In genomic region chr20:33947709-33948295, GRCh38 we compare ENCODE assay signal across 8 cellular contexts. TPM values are rescaled to one million over a fixed set of nuclear protein-coding genes. Genes with fewer than 3 reads are reported as not detected.
DNase-seq lines count a peak whose midpoint lies in the region; ATAC-seq and TF ChIP-seq lines count a peak whose summit lies in the region.

No MANE protein-coding gene starts in this region.

- peaks cover 0 to 18% (median 0%) of the 10 kb centered on the region in 3 donors for H3K9me3 ChIP-seq in body of pancreas

- TF ChIP-seq CTCF in body of pancreas (IDR thresholded peaks at IDR 0.05): peak in 5 of 7 experiments; percentile 18 to 33 (median 28)

- WGBS in body of pancreas, 2 donors: 33 to 38% methylated on average over 2 of the region's 2 CpGs

- no peaks in the 10 kb centered on the region for H3K4me1 Mint-ChIP-seq in memory B cell

- H3K27me3 Mint-ChIP-seq in memory B cell: peaks cover 8% of the 10 kb centered on the region

- intact Hi-C loops in body of pancreas (cut with DNase I): no loop called here

- H3K36me3 ChIP-seq in body of pancreas (replicated peaks in 1 of 2; ENCODE audit: insufficient read depth in 1 of 2, low read depth in 2 of 2): no peaks in the 10 kb centered on the region

- 0 out of 3 replicates have a peak, but pooled peaks have one; percentile 32 for ATAC-seq in SK-N-SH treated with all-trans-retinoic acid at 6 μM for 48 hours
- ATAC-seq in body of pancreas: no peak
- ATAC-seq in memory B cell (ENCODE audit: low read depth): no peak
- ATAC-seq in HG03095 (IDR thresholded peaks at IDR 0.05; ENCODE audit: unreplicated experiment): no peak
- ATAC-seq in HG02610 (IDR thresholded peaks at IDR 0.05; ENCODE audit: unreplicated experiment): no peak

- no peak overlapping the region for H3K27ac Mint-ChIP-seq in memory B cell

- DNase-seq in DMS 273 treated with DMSO at 0.1 percent for 48 hours (lab: John Stamatoyannopoulos, UW): peak; percentile 44
- peak; percentile 49 for DNase-seq in HuH-7.5 (ENCODE audit: low spot score)
- peak in 2 of 4 donors; percentile 9 to 12 for DNase-seq in body of pancreas
- DNase-seq in memory B cell (ENCODE audit: low spot score in 2 of 2): peak; percentile 9 to 23
- no peak for DNase-seq in cerebellar nuclear complex (lab: John Stamatoyannopoulos, UW)

- no peaks in the 10 kb centered on the region for H3K4me1 ChIP-seq in body of pancreas

- H3K9me3 Mint-ChIP-seq in memory B cell: peaks cover 19% of the 10 kb centered on the region

- H3K4me3 ChIP-seq in body of pancreas: no peak overlapping the region

- H3K4me3 Mint-ChIP-seq in memory B cell: no peak overlapping the region

- H3K27ac ChIP-seq in body of pancreas: no peak overlapping the region

- TF ChIP-seq POLR2A in body of pancreas (IDR thresholded peaks at IDR 0.05): no peak

- H3K27me3 ChIP-seq in body of pancreas: no peaks in the 10 kb centered on the region

- peaks cover 12% of the 10 kb centered on the region for H3K36me3 Mint-ChIP-seq in memory B cell

TF ChIP-seq in SK-N-SH treated with all-trans-retinoic acid at 6 μM for 48 hours, 23 proteins besides CTCF, POLR2A, EP300 and RAD21:
- TF ChIP-seq CSDC2 (CRISPR knock-in tag; IDR thresholded peaks at IDR 0.05) (no peak), ESRRG (CRISPR knock-in tag; IDR thresholded peaks at IDR 0.05) (no peak), ZNF70 (CRISPR knock-in tag; IDR thresholded peaks at IDR 0.05) (no peak), BACH2 (CRISPR knock-in tag; IDR thresholded peaks at IDR 0.05; ENCODE audit: borderline replicate concordance) (no peak), TOX (CRISPR knock-in tag; IDR thresholded peaks at IDR 0.05; ENCODE audit: borderline replicate concordance) (no peak), GLIS3 (CRISPR knock-in tag; IDR thresholded peaks at IDR 0.05) (no peak), PATZ1 (CRISPR knock-in tag; IDR thresholded peaks at IDR 0.05; ENCODE audit: borderline replicate concordance) (no peak), OSR1 (CRISPR knock-in tag; IDR thresholded peaks at IDR 0.05) (no peak), ZNF565 (CRISPR knock-in tag; conservative IDR thresholded peaks at IDR 0.05; ENCODE audit: low read depth) (no peak), ZC3H10 (CRISPR knock-in tag; IDR thresholded peaks at IDR 0.05) (no peak), ZFP3 (CRISPR knock-in tag; IDR thresholded peaks at IDR 0.05) (no peak), CSRNP3 (CRISPR knock-in tag; IDR thresholded peaks at IDR 0.05) (no peak), ISL1 (CRISPR knock-in tag; IDR thresholded peaks at IDR 0.05) (no peak), ZNF8 (CRISPR knock-in tag; IDR thresholded peaks at IDR 0.05) (no peak), ARNTL (CRISPR knock-in tag; IDR thresholded peaks at IDR 0.05; ENCODE audit: borderline replicate concordance, low read depth) (no peak), ZFP30 (CRISPR knock-in tag; IDR thresholded peaks at IDR 0.05) (no peak)
- TF ChIP-seq, protein P1, sequence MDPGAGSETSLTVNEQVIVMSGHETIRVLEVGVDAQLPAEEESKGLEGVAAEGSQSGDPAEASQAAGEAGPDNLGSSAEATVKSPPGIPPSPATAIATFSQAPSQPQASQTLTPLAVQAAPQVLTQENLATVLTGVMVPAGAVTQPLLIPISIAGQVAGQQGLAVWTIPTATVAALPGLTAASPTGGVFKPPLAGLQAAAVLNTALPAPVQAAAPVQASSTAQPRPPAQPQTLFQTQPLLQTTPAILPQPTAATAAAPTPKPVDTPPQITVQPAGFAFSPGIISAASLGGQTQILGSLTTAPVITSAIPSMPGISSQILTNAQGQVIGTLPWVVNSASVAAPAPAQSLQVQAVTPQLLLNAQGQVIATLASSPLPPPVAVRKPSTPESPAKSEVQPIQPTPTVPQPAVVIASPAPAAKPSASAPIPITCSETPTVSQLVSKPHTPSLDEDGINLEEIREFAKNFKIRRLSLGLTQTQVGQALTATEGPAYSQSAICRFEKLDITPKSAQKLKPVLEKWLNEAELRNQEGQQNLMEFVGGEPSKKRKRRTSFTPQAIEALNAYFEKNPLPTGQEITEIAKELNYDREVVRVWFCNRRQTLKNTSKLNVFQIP (CRISPR knock-in tag; IDR thresholded peaks at IDR 0.05; ENCODE audit: borderline replicate concordance, low read depth): no peak
- TF ChIP-seq, protein P2, sequence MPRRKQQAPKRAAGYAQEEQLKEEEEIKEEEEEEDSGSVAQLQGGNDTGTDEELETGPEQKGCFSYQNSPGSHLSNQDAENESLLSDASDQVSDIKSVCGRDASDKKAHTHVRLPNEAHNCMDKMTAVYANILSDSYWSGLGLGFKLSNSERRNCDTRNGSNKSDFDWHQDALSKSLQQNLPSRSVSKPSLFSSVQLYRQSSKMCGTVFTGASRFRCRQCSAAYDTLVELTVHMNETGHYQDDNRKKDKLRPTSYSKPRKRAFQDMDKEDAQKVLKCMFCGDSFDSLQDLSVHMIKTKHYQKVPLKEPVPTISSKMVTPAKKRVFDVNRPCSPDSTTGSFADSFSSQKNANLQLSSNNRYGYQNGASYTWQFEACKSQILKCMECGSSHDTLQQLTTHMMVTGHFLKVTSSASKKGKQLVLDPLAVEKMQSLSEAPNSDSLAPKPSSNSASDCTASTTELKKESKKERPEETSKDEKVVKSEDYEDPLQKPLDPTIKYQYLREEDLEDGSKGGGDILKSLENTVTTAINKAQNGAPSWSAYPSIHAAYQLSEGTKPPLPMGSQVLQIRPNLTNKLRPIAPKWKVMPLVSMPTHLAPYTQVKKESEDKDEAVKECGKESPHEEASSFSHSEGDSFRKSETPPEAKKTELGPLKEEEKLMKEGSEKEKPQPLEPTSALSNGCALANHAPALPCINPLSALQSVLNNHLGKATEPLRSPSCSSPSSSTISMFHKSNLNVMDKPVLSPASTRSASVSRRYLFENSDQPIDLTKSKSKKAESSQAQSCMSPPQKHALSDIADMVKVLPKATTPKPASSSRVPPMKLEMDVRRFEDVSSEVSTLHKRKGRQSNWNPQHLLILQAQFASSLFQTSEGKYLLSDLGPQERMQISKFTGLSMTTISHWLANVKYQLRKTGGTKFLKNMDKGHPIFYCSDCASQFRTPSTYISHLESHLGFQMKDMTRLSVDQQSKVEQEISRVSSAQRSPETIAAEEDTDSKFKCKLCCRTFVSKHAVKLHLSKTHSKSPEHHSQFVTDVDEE (CRISPR knock-in tag; IDR thresholded peaks at IDR 0.05): no peak

RNA-seq across cellular contexts. Expression of gene RALY, which starts 45.9 kb away (rescaled TPM):
- 10 to 100 TPM; 37.9 to 49.3 TPM for total RNA-seq in body of pancreas

Comparison
In these comparisons a context has a peak if more than half of its experiments do, and no peak if none do; other contexts are left out.
1. DNase-seq: peak in DMS 273 treated with DMSO at 0.1 percent for 48 hours (single experiment), HuH-7.5 (single experiment) and memory B cell (2 of 2); none in cerebellar nuclear complex (0 of 2).